In genomic region chr7:35647171-35647574, GRCh38 we compare ENCODE assay signal across 9 cellular contexts. TPM values are rescaled to one million over a fixed set of nuclear protein-coding genes. Genes with fewer than 3 reads are reported as not detected.
DNase-seq lines count a peak whose midpoint lies in the region; ATAC-seq and TF ChIP-seq lines count a peak whose summit lies in the region.
"Had no signal": no experiment of that assay in that cellular context is flagged by ENCODE, and none has a peak within 500 bp of the region (broad histone marks: within the 10 kb centered on the region; RNA-seq: fewer than 3 reads in every experiment).

No MANE protein-coding gene starts in this region.

- WGBS in right cardiac atrium = 29% methylated on average over 4 of the region's 4 CpGs
- WGBS in smooth muscle cell (ENCODE audit: low lambda C conversion rate) = 22% methylated on average over 4 of the region's 4 CpGs

- H3K4me3 ChIP-seq in right cardiac atrium (ENCODE audit: low read length) (no peak overlapping the region), smooth muscle cell (no peak overlapping the region)
- H3K4me3 ChIP-seq: A549 had no signal

- no peak overlapping the region for H3K9ac ChIP-seq in smooth muscle cell (ENCODE audit: low read depth)

- no peak overlapping the region for H2AFZ ChIP-seq in smooth muscle cell (ENCODE audit: low read depth)

- H3K27ac ChIP-seq in right cardiac atrium (ENCODE audit: low read length) (peak overlapping the region; percentile 45), smooth muscle cell (ENCODE audit: low read depth) (peak overlapping the region; percentile 0)
- H3K27ac ChIP-seq: A549 had no signal

- peaks cover 85% of the 10 kb centered on the region for H4K20me1 ChIP-seq in smooth muscle cell (ENCODE audit: low read depth)

- intact Hi-C loops in right cardiac atrium (cut with DNase I) = no loop called here

- H3K36me3 ChIP-seq in smooth muscle cell (ENCODE audit: low read depth) = no peaks in the 10 kb centered on the region

- peak; percentile 65 to 66 for ATAC-seq in right cardiac atrium
- ATAC-seq: A549 had no signal

- H3K79me2 ChIP-seq in smooth muscle cell (ENCODE audit: low read depth) = peaks cover 37% of the 10 kb centered on the region

- no peaks in the 10 kb centered on the region for H3K27me3 ChIP-seq in right cardiac atrium (ENCODE audit: control insufficient read depth, insufficient read depth)
- no peaks in the 10 kb centered on the region for H3K27me3 ChIP-seq in smooth muscle cell (ENCODE audit: low read depth)

- H3K4me2 ChIP-seq in smooth muscle cell = no peak overlapping the region
- H3K4me2 ChIP-seq: A549 had no signal

- H3K4me1 ChIP-seq in right cardiac atrium (ENCODE audit: control insufficient read depth, insufficient read depth, low read length) (peaks cover 13% of the 10 kb centered on the region), smooth muscle cell (ENCODE audit: low read depth) (peaks cover 25% of the 10 kb centered on the region)

- TF ChIP-seq CTCF in smooth muscle cell (IDR thresholded peaks at IDR 0.05; ENCODE audit: borderline replicate concordance, insufficient read depth, poor library complexity, severe bottlenecking) = no peak

- DNase-seq in NCI-H1417 (lab: John Stamatoyannopoulos, UW) = peak in 2 of 3 experiments; percentile 16 to 65
- DNase-seq in NCI-H1417 treated with DMSO at 0.1 percent for 48 hours (lab: John Stamatoyannopoulos, UW) = no peak
- peak; percentile 79 for DNase-seq in SHP77 treated with DMSO at 0.1 percent for 48 hours (lab: John Stamatoyannopoulos, UW)
- DNase-seq in right cardiac atrium = peak in 1 of 3 donors; percentile 16
- no peak for DNase-seq in smooth muscle cell (lab: John Stamatoyannopoulos, UW; ENCODE audit: unreplicated experiment)
- no peak for DNase-seq in glomerular visceral epithelial cell (ENCODE audit: extremely low spot score)
- no peak for DNase-seq in stimulated activated CD4-positive, alpha-beta T cell treated with anti-CD3 and anti-CD28 coated beads, Interleukin-4, amount 100 ng/mL, for 24 hours
- no peak for DNase-seq in NCI-H446 treated with DMSO at 0.1 percent for 48 hours (lab: John Stamatoyannopoulos, UW)

- no peaks in the 10 kb centered on the region for H3K9me3 ChIP-seq in right cardiac atrium (ENCODE audit: control insufficient read depth, low read length)
- H3K9me3 ChIP-seq in smooth muscle cell (replicated peaks; ENCODE audit: low read depth) = no peaks in the 10 kb centered on the region
- H3K9me3 ChIP-seq: A549 had no signal

- H3F3A ChIP-seq in smooth muscle cell (ENCODE audit: low read depth) = no peaks in the 10 kb centered on the region

RNA-seq across cellular contexts. Expression of gene HERPUD2, which starts 47.8 kb away (rescaled TPM):
- total RNA-seq in right cardiac atrium = 10 to 100 TPM; 15.6 to 16.8 (median 16.4) TPM
- 8.4 TPM for polyA plus RNA-seq in right cardiac atrium
- total RNA-seq in smooth muscle cell = 28.1 and 34.6 TPM in 2 replicates
- 23.2 and 33.0 TPM in 2 replicates for polyA plus RNA-seq in smooth muscle cell

Comparison
In these comparisons a context has a peak if more than half of its experiments do, and no peak if none do; other contexts are left out.
1. DNase-seq: peak in NCI-H1417 (2 of 3) and SHP77 treated with DMSO at 0.1 percent for 48 hours (single experiment); none in NCI-H1417 treated with DMSO at 0.1 percent for 48 hours (single experiment), smooth muscle cell (single experiment), glomerular visceral epithelial cell (single experiment), stimulated activated CD4-positive, alpha-beta T cell treated with anti-CD3 and anti-CD28 coated beads, Interleukin-4, amount 100 ng/mL, for 24 hours (single experiment) and NCI-H446 treated with DMSO at 0.1 percent for 48 hours (single experiment).